In genomic region chr21:34882719-34883131, GRCh38 we compare ENCODE assay signal across 9 cellular contexts.
DNase-seq lines count a peak whose midpoint lies in the region; ATAC-seq, FAIRE-seq and TF ChIP-seq lines count a peak whose summit lies in the region.
"Had no signal": no experiment of that assay in that cellular context is flagged by ENCODE, and none has a peak within 500 bp of the region (broad histone marks: within the 10 kb centered on the region; RNA-seq: fewer than 3 reads in every experiment).

No MANE protein-coding gene starts in this region.

- H3K9me2 ChIP-seq in Karpas-422 (replicated peaks; ENCODE audit: insufficient read depth, low read length) = no peaks in the 10 kb centered on the region

- TF ChIP-seq POLR2A in K562 (conservative IDR thresholded peaks at IDR 0.05) = no peak
- no peak for TF ChIP-seq POLR2A in prostate gland (IDR thresholded peaks at IDR 0.05)

- no peaks in the 10 kb centered on the region for H3K9me1 ChIP-seq in K562 (ENCODE audit: control insufficient read depth, insufficient read depth, low read length)

- peak; percentile 59 for ATAC-seq in GM18867 (IDR thresholded peaks at IDR 0.05; ENCODE audit: unreplicated experiment)
- peak; percentile 9; the same call in 1 of the 3 replicates for ATAC-seq in K562
- no peak for ATAC-seq in HG02981 (IDR thresholded peaks at IDR 0.05; ENCODE audit: unreplicated experiment)
- ATAC-seq in omental fat pad (ENCODE audit: low FRiP score) = no peak

- 25% methylated on average over 2 of the region's 2 CpGs for WGBS in K562 (ENCODE audit: insufficient coverage, low coverage, missing lambda C conversion rate)
- WGBS in prostate gland = 43% methylated on average over 2 of the region's 2 CpGs

- H4K20me1 ChIP-seq in Karpas-422 (ENCODE audit: insufficient read depth, low read depth, low read length) = no peaks in the 10 kb centered on the region
- H4K20me1 ChIP-seq in K562 (replicated peaks; ENCODE audit: control insufficient read depth, insufficient read depth, low read length) = peaks cover 16% of the 10 kb centered on the region

- H3K36me3 ChIP-seq in Karpas-422 (ENCODE audit: insufficient read depth, low read length) = peaks cover 8% of the 10 kb centered on the region; the same call in 1 of the 2 replicates
- H3K36me3 ChIP-seq in K562 (ENCODE audit: control insufficient read depth, insufficient read depth, low read length) = peaks cover 63% of the 10 kb centered on the region
- H3K36me3 ChIP-seq in prostate gland = no peaks in the 10 kb centered on the region

- TF ChIP-seq CTCF in K562 (IDR thresholded peaks at IDR 0.05 in 2 of 3, conservative IDR thresholded peaks at IDR 0.05 in 1 of 3; ENCODE audit: insufficient read depth in 2 of 3, low read depth in 1 of 3, low read length in 3 of 3) (no peak), prostate gland (IDR thresholded peaks at IDR 0.05) (no peak), omental fat pad (IDR thresholded peaks at IDR 0.05) (no peak)

- peaks cover 66% of the 10 kb centered on the region for H3K4me1 ChIP-seq in Karpas-422 (ENCODE audit: low read length)
- H3K4me1 ChIP-seq in K562 (replicated peaks in 1 of 2; ENCODE audit: control insufficient read depth in 2 of 2, insufficient read depth in 2 of 2, low read length in 2 of 2) = peaks cover 7 to 42% of the 10 kb centered on the region in 2 experiments
- H3K4me1 ChIP-seq in prostate gland (replicated peaks) = peaks cover 3% of the 10 kb centered on the region

- H3K9me3 ChIP-seq in Karpas-422 (ENCODE audit: low read length) (no peaks in the 10 kb centered on the region), K562 (replicated peaks; ENCODE audit: control insufficient read depth, insufficient read depth, low read depth, low read length) (no peaks in the 10 kb centered on the region), prostate gland (no peaks in the 10 kb centered on the region)

- H3K4me2 ChIP-seq in Karpas-422 (ENCODE audit: low read depth, low read length, poor library complexity, severe bottlenecking) (peak overlapping the region; percentile 96), K562 (ENCODE audit: insufficient read depth, low read length) (peak overlapping the region; percentile 69)

- CTCF ChIA-PET in K562 (lab: Yijun Ruan, JAX; ENCODE audit: low intra/inter-chr PET ratio) = no interaction called here

- DNase-seq in Karpas-422 (peak; percentile 60), K562 (ENCODE audit: extremely low read depth in 1 of 4, low spot score in 3 of 4) (no peak), prostate gland (ENCODE audit: low spot score) (no peak), D341Med (ENCODE audit: low spot score) (no peak), NCI-H345 (lab: John Stamatoyannopoulos, UW) (no peak), omental fat pad (ENCODE audit: low spot score) (no peak)

- no peak for TF ChIP-seq EP300 in K562 (IDR thresholded peaks at IDR 0.05; ENCODE audit: low read length)

- H3K79me2 ChIP-seq in Karpas-422 (ENCODE audit: low read length) = peaks cover 73% of the 10 kb centered on the region
- H3K79me2 ChIP-seq in K562 (ENCODE audit: control insufficient read depth, insufficient read depth, low read length) = peaks cover 97% of the 10 kb centered on the region

- H3K27me3 ChIP-seq in Karpas-422 (ENCODE audit: low read length) (no peaks in the 10 kb centered on the region), K562 (ENCODE audit: control insufficient read depth in 2 of 2, insufficient read depth in 2 of 2, low read length in 2 of 2) (no peaks in the 10 kb centered on the region), prostate gland (replicated peaks; ENCODE audit: insufficient read depth) (no peaks in the 10 kb centered on the region)

- H2AFZ ChIP-seq in Karpas-422 (ENCODE audit: low read length) = no peak overlapping the region
- no peak overlapping the region for H2AFZ ChIP-seq in K562 (ENCODE audit: low read depth, low read length)

- H3K4me3 ChIP-seq in Karpas-422 (ENCODE audit: low read length) (peak overlapping the region; percentile 84; the same call in 1 of the 2 replicates), K562 (peak overlapping the region; percentile 68), prostate gland (no peak overlapping the region)

- no peak for FAIRE-seq in K562 (lab: Jason Lieb, UNC)
- FAIRE-seq: HTR-8/SVneo had no signal

- in situ Hi-C loops in K562 (cut with MboI) = no loop called here

- POLR2A ChIA-PET in K562 (lab: Yijun Ruan, JAX) = interaction anchor here (0.6 kb wide), 1 partner anchor 146 kb away, joined by 3 read pairs; no protein-coding TSS in a partner anchor

- peak overlapping the region; percentile 83; the same call in 1 of the 2 replicates for H3K9ac ChIP-seq in Karpas-422 (ENCODE audit: low read length)
- peak overlapping the region in 1 of 2 experiments; percentile 67; a peak in 2 of 4 replicates for H3K9ac ChIP-seq in K562 (ENCODE audit: insufficient read depth in 1 of 2, low read depth in 2 of 2, low read length in 2 of 2)

- BruUV-seq in K562 (replicated peaks; lab: Mats Ljungman, UMichigan) = no TSS peak

- TF ChIP-seq RAD21 in K562 (CRISPR knock-in tag; conservative IDR thresholded peaks at IDR 0.05 in 1 of 2, IDR thresholded peaks at IDR 0.05 in 1 of 2) = no peak

- peak overlapping the region; percentile 68 for H3K27ac ChIP-seq in Karpas-422 (ENCODE audit: low read length)
- H3K27ac ChIP-seq in K562 (ENCODE audit: extremely low read depth, low read depth, low read length) = peak overlapping the region; percentile 35; the same call in 2 of the 3 replicates
- H3K27ac ChIP-seq in prostate gland = peak overlapping the region; percentile 82 to 88

- intact Hi-C loops in K562 (cut with micrococcal nuclease) = no loop called here
- intact Hi-C loops in prostate gland (cut with DNase I) = loop anchor here (10.0 kb wide), 1 partner anchor 188 kb away; no protein-coding TSS in a partner anchor

TF ChIP-seq in K562, 482 proteins besides CTCF, POLR2A, EP300 and RAD21 (continues in another document):
- no peak for TF ChIP-seq MITF (IDR thresholded peaks at IDR 0.05)
- TF ChIP-seq KLF16 (IDR thresholded peaks at IDR 0.05) = no peak
- TF ChIP-seq HMGN3 (IDR thresholded peaks at IDR 0.05; ENCODE audit: borderline replicate concordance, extremely low read depth, insufficient read length, low read depth, low read length) = no peak
- TF ChIP-seq GABPA (tag; conservative IDR thresholded peaks at IDR 0.05; ENCODE audit: low read depth) = 0 out of 2 replicates have a peak, but pooled peaks have one; percentile 18
- TF ChIP-seq MCM5 (IDR thresholded peaks at IDR 0.05; ENCODE audit: low read depth) = no peak
- no peak for TF ChIP-seq ZNF785 (CRISPR knock-in tag; IDR thresholded peaks at IDR 0.05)
- no peak for TF ChIP-seq ZSCAN32 (CRISPR knock-in tag; IDR thresholded peaks at IDR 0.05)

Comparison
In these comparisons a context has a peak if more than half of its experiments do, and no peak if none do; other contexts are left out.
1. ATAC-seq: peak in GM18867 (single experiment) and K562 (single experiment); none in HG02981 (single experiment) and omental fat pad (single experiment).
2. H3K27ac ChIP-seq: peak in every context shown above with its lines; median percentile 85 in prostate gland; 68 in Karpas-422; 35 in K562.
3. H3K4me3 ChIP-seq: peak in Karpas-422 (single experiment) and K562 (single experiment); none in prostate gland (0 of 2).